In the genomic region with DNA sequence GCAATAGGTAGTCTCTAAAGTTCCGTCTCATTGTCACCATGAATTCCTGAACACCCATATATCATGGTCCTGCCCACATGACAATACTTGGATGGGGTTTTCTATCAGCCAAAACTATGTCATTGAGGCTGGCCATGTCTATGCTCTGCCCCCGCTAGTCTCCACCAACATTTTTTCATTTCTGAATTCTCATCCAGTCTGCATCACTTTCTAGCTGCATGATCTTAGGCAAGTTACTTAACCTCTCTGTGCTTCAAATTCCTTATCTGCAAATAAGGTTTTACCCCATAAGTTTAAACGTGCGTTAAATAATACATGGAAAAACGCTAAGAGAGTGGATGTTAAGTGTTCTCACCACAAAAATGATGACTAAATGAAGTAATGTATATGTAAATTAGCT, we compare ENCODE assay signal across 15 cellular contexts. TPM values are rescaled to one million over a fixed set of nuclear protein-coding genes. Genes with fewer than 3 reads are reported as not detected.
DNase-seq lines count a peak whose midpoint lies in the region; ATAC-seq, FAIRE-seq and TF ChIP-seq lines count a peak whose summit lies in the region.
"Had no signal": no experiment of that assay in that cellular context is flagged by ENCODE, and none has a peak within 500 bp of the region (broad histone marks: within the 10 kb centered on the region; RNA-seq: fewer than 3 reads in every experiment).

No MANE protein-coding gene starts in this region.

- FAIRE-seq in A549 (lab: Jason Lieb, UNC) (peak; percentile 7), K562 (lab: Jason Lieb, UNC) (peak; percentile 56)

- no peaks in the 10 kb centered on the region for H3K27me3 Mint-ChIP-seq in activated CD4-positive, alpha-beta T cell treated with anti-CD3 and anti-CD28 coated beads for 36 hours
- no peaks in the 10 kb centered on the region for H3K27me3 Mint-ChIP-seq in activated CD4-positive, alpha-beta T cell treated with anti-CD3 and anti-CD28 coated beads, Interleukin-2, amount 10 ng/mL, durations not matched to agents 7 days and 5 days

- 82% methylated on average over 5 of the region's 5 CpGs for WGBS in A549 (ENCODE audit: missing lambda C conversion rate)
- 35% methylated on average over 5 of the region's 5 CpGs for WGBS in K562 (ENCODE audit: insufficient coverage, low coverage, missing lambda C conversion rate)

- peak; percentile 34 for ATAC-seq in activated CD4-positive, alpha-beta T cell treated with anti-CD3 and anti-CD28 coated beads for 36 hours
- no peak for ATAC-seq in A549
- ATAC-seq in K562 = no peak; the same call in 2 of the 3 replicates
- no peak for ATAC-seq in HG02884 (IDR thresholded peaks at IDR 0.05; ENCODE audit: unreplicated experiment)

- H3K4me3 ChIP-seq in A549 (no peak overlapping the region), HEK293 (ENCODE audit: low read depth, low read length) (no peak overlapping the region), K562 (no peak overlapping the region)
- H3K4me3 ChIP-seq: BLaER1 had no signal

- H3K4me1 ChIP-seq in A549 = no peaks in the 10 kb centered on the region; the same call in 2 of the 3 replicates
- peaks cover 3% of the 10 kb centered on the region; the same call in 1 of the 2 replicates for H3K4me1 ChIP-seq in HEK293 (ENCODE audit: control insufficient read depth, insufficient read depth, low read length)
- peaks cover 8 to 23% of the 10 kb centered on the region in 2 experiments for H3K4me1 ChIP-seq in K562 (replicated peaks in 1 of 2; ENCODE audit: control insufficient read depth in 2 of 2, insufficient read depth in 2 of 2, low read length in 2 of 2)

- H3K4me1 Mint-ChIP-seq in activated CD4-positive, alpha-beta T cell treated with anti-CD3 and anti-CD28 coated beads for 36 hours = peaks cover 78% of the 10 kb centered on the region
- H3K4me1 Mint-ChIP-seq in activated CD4-positive, alpha-beta T cell treated with anti-CD3 and anti-CD28 coated beads, Interleukin-2, amount 10 ng/mL, durations not matched to agents 7 days and 5 days = peaks cover 62% of the 10 kb centered on the region

- no peaks in the 10 kb centered on the region for H3K9me1 ChIP-seq in K562 (ENCODE audit: control insufficient read depth, insufficient read depth, low read length)

- TF ChIP-seq EP300 in A549 (IDR thresholded peaks at IDR 0.05) (no peak), K562 (IDR thresholded peaks at IDR 0.05; ENCODE audit: low read length) (no peak)

- in situ Hi-C loops in K562 (cut with MboI) = loop anchor here (5.0 kb wide), 1 partner anchor 233 kb away; no protein-coding TSS in a partner anchor

- no peaks in the 10 kb centered on the region for H3K27me3 ChIP-seq in K562 (ENCODE audit: control insufficient read depth in 2 of 2, insufficient read depth in 2 of 2, low read length in 2 of 2)
- H3K27me3 ChIP-seq: BLaER1 had no signal

- intact Hi-C loops in activated CD4-positive, alpha-beta T cell treated with anti-CD3 and anti-CD28 coated beads for 36 hours (cut with DNase I, micrococcal nuclease) = no loop called here
- intact Hi-C loops in K562 (cut with micrococcal nuclease) = no loop called here

- H2AFZ ChIP-seq in K562 (ENCODE audit: low read depth, low read length) = no peak overlapping the region

- no peak for TF ChIP-seq RAD21 in A549 (conservative IDR thresholded peaks at IDR 0.05 in 1 of 2, IDR thresholded peaks at IDR 0.05 in 1 of 2)
- no peak for TF ChIP-seq RAD21 in K562 (CRISPR knock-in tag; conservative IDR thresholded peaks at IDR 0.05 in 1 of 2, IDR thresholded peaks at IDR 0.05 in 1 of 2)

- peak overlapping the region; percentile 23 for H3K27ac Mint-ChIP-seq in activated CD4-positive, alpha-beta T cell treated with anti-CD3 and anti-CD28 coated beads for 36 hours
- H3K27ac Mint-ChIP-seq in activated CD4-positive, alpha-beta T cell treated with anti-CD3 and anti-CD28 coated beads, Interleukin-2, amount 10 ng/mL, durations not matched to agents 7 days and 5 days = no peak overlapping the region

- H3K9me3 ChIP-seq in A549 = no peaks in the 10 kb centered on the region
- no peaks in the 10 kb centered on the region for H3K9me3 ChIP-seq in HEK293 (ENCODE audit: control insufficient read depth, insufficient read depth, low read depth, low read length)
- H3K9me3 ChIP-seq in K562 (replicated peaks; ENCODE audit: control insufficient read depth, insufficient read depth, low read depth, low read length) = peaks cover 4% of the 10 kb centered on the region; the same call in 1 of the 2 replicates
- H3K9me3 ChIP-seq: BLaER1 had no signal

- no peak for TF ChIP-seq POLR2A in A549 (IDR thresholded peaks at IDR 0.05; ENCODE audit: low read length)
- TF ChIP-seq POLR2A in K562 (conservative IDR thresholded peaks at IDR 0.05) = no peak

- no peak overlapping the region for H3K4me2 ChIP-seq in A549
- no peak overlapping the region for H3K4me2 ChIP-seq in K562 (ENCODE audit: insufficient read depth, low read length)
- H3K4me2 ChIP-seq: BLaER1 had no signal

- CTCF ChIA-PET in activated CD4-positive, alpha-beta T cell treated with anti-CD3 and anti-CD28 coated beads for 36 hours (lab: Charles Lee) = interaction anchor here (1.5 to 2.5 kb wide), 3 partner anchors 41 to 70 kb away, joined by 4 to 9 read pairs (median 7); no protein-coding TSS in a partner anchor
- CTCF ChIA-PET in activated CD4-positive, alpha-beta T cell treated with anti-CD3 and anti-CD28 coated beads, Interleukin-2, amount 10 ng/mL, durations not matched to agents 7 days and 5 days (lab: Charles Lee) = interaction anchor here (1.2 kb wide), 1 partner anchor 13 kb away, joined by 4 read pairs; no protein-coding TSS in a partner anchor
- CTCF ChIA-PET in A549 (lab: Yijun Ruan, JAX) = interaction anchor here (1.1 to 1.2 kb wide), 2 partner anchors 8 to 227 kb away, joined by 3 read pairs; partner anchors contain the start of gene DAPK2
- CTCF ChIA-PET in HEK293 (lab: Yijun Ruan, JAX) = no interaction called here
- CTCF ChIA-PET in K562 (lab: Yijun Ruan, JAX; ENCODE audit: low intra/inter-chr PET ratio) = no interaction called here

- no peaks in the 10 kb centered on the region for H3K36me3 Mint-ChIP-seq in activated CD4-positive, alpha-beta T cell treated with anti-CD3 and anti-CD28 coated beads for 36 hours (ENCODE audit: low read depth)
- H3K36me3 Mint-ChIP-seq in activated CD4-positive, alpha-beta T cell treated with anti-CD3 and anti-CD28 coated beads, Interleukin-2, amount 10 ng/mL, durations not matched to agents 7 days and 5 days (ENCODE audit: low read depth) = peaks cover 5% of the 10 kb centered on the region

- no peaks in the 10 kb centered on the region for H3K36me3 ChIP-seq in HEK293 (ENCODE audit: control insufficient read depth in 2 of 2, insufficient read depth in 1 of 2, low read length in 2 of 2)
- H3K36me3 ChIP-seq in K562 (ENCODE audit: control insufficient read depth, insufficient read depth, low read length) = 0 out of 3 replicates have a peak, but pooled peaks cover 5% of the 10 kb centered on the region
- H3K36me3 ChIP-seq: BLaER1 had no signal

- H3K27ac ChIP-seq in A549 (no peak overlapping the region), HEK293 (ENCODE audit: extremely low read depth, low read depth, low read length) (no peak overlapping the region), K562 (ENCODE audit: extremely low read depth, low read depth, low read length) (peak overlapping the region; percentile 58; the same call in 1 of the 3 replicates)
- H3K27ac ChIP-seq: 22Rv1, BLaER1 had no signal

- no peaks in the 10 kb centered on the region; the same call in 1 of the 2 replicates for H4K20me1 ChIP-seq in K562 (replicated peaks; ENCODE audit: control insufficient read depth, insufficient read depth, low read length)

- H3K4me3 Mint-ChIP-seq in activated CD4-positive, alpha-beta T cell treated with anti-CD3 and anti-CD28 coated beads for 36 hours = no peak overlapping the region
- no peak overlapping the region for H3K4me3 Mint-ChIP-seq in activated CD4-positive, alpha-beta T cell treated with anti-CD3 and anti-CD28 coated beads, Interleukin-2, amount 10 ng/mL, durations not matched to agents 7 days and 5 days

- DNase-seq in activated CD4-positive, alpha-beta T cell treated with anti-CD3 and anti-CD28 coated beads for 36 hours = no peak
- DNase-seq in activated CD4-positive, alpha-beta T cell treated with anti-CD3 and anti-CD28 coated beads, Interleukin-2, amount 10 ng/mL, durations not matched to agents 7 days and 5 days = no peak
- no peak for DNase-seq in A549 (ENCODE audit: low read depth in 1 of 2, low spot score in 1 of 2)
- DNase-seq in K562 (ENCODE audit: extremely low read depth in 1 of 4, low spot score in 3 of 4) = no peak
- no peak for DNase-seq in NCI-H2171 (lab: John Stamatoyannopoulos, UW)
- no peak for DNase-seq in NOMO-1 treated with dmso at 0.1 percent for 144 hours (lab: John Stamatoyannopoulos, UW; ENCODE audit: unreplicated experiment)
- DNase-seq: AML-193, Calu3, DMS 273 treated with DMSO at 0.1 percent for 48 hours, GOT3, HCEC 1CT had no signal

- no peak overlapping the region for H3K9ac ChIP-seq in K562 (ENCODE audit: insufficient read depth in 1 of 2, low read depth in 2 of 2, low read length in 2 of 2)
- H3K9ac ChIP-seq: BLaER1 had no signal

- peaks cover 97% of the 10 kb centered on the region for H3K79me2 ChIP-seq in K562 (ENCODE audit: control insufficient read depth, insufficient read depth, low read length)

- TF ChIP-seq CTCF in A549 (IDR thresholded peaks at IDR 0.05) = no peak
- TF ChIP-seq CTCF in HEK293 (tag by site-specific recombination; IDR thresholded peaks at IDR 0.05) = no peak
- no peak for TF ChIP-seq CTCF in K562 (IDR thresholded peaks at IDR 0.05 in 2 of 3, conservative IDR thresholded peaks at IDR 0.05 in 1 of 3; ENCODE audit: insufficient read depth in 2 of 3, low read depth in 1 of 3, low read length in 3 of 3)

- H3K9me3 Mint-ChIP-seq in activated CD4-positive, alpha-beta T cell treated with anti-CD3 and anti-CD28 coated beads for 36 hours (ENCODE audit: low read depth) = no peaks in the 10 kb centered on the region
- H3K9me3 Mint-ChIP-seq in activated CD4-positive, alpha-beta T cell treated with anti-CD3 and anti-CD28 coated beads, Interleukin-2, amount 10 ng/mL, durations not matched to agents 7 days and 5 days = no peaks in the 10 kb centered on the region

- POLR2A ChIA-PET in activated CD4-positive, alpha-beta T cell treated with anti-CD3 and anti-CD28 coated beads for 36 hours (lab: Charles Lee) = interaction anchor here (0.5 kb wide), 1 partner anchor 304 kb away, joined by 3 read pairs; no protein-coding TSS in a partner anchor
- POLR2A ChIA-PET in activated CD4-positive, alpha-beta T cell treated with anti-CD3 and anti-CD28 coated beads, Interleukin-2, amount 10 ng/mL, durations not matched to agents 7 days and 5 days (lab: Charles Lee) = no interaction called here
- POLR2A ChIA-PET in A549 (lab: Yijun Ruan, JAX) (no interaction called here), HEK293 (lab: Yijun Ruan, JAX) (no interaction called here), K562 (lab: Yijun Ruan, JAX) (interaction anchor here (1.0 to 3.9 kb wide), 5 partner anchors 10 to 23 kb away, joined by 3 to 25 read pairs (median 11); partner anchors contain the start of gene HERC1)

- no TSS peak for BruUV-seq in K562 (replicated peaks; lab: Mats Ljungman, UMichigan)

RNA-seq across cellular contexts. Expression of gene HERC1, which starts 14.1 kb away (rescaled TPM):
- total RNA-seq in activated CD4-positive, alpha-beta T cell treated with anti-CD3 and anti-CD28 coated beads for 36 hours = 10 to 100 TPM; 62.8 to 66.0 TPM
- total RNA-seq in activated CD4-positive, alpha-beta T cell treated with anti-CD3 and anti-CD28 coated beads, Interleukin-2, amount 10 ng/mL, durations not matched to agents 7 days and 5 days = 100 to 1,000 TPM; 100 to 105 TPM
- polyA plus RNA-seq in A549 (2011; rRNA removed) (24.1 and 34.1 TPM in 2 replicates), A549 (2017; fragmentation: RNase III; extraction: RNeasy Plus Mini Kit Qiagen cat#74134 plus additional on column Dnase treatment) (11.4 to 13.5 TPM (median 12.2 TPM) in 3 replicates), K562 (2011; rRNA removed) (43.9 and 48.3 TPM in 2 replicates), K562 (2014; fragmentation: Illumina TruSeq; extraction: Trizol) (79.0 and 89.9 TPM in 2 replicates), K562 (2014; fragmentation: Nextera tagmentation; extraction: Ambion mirVana) (10 to 100 TPM; 24.5 to 42.4 TPM), K562 (2014; rRNA removed) (70.7 and 83.4 TPM in 2 replicates)
- 14.1 and 17.5 TPM in 2 replicates for polyA plus RNA-seq in A549 (2012; cell fraction: cytosol; rRNA removed)
- polyA plus RNA-seq in A549 (2012; cell fraction: nucleus; rRNA removed) = 48.5 and 62.4 TPM in 2 replicates
- 83.5 and 87.4 TPM in 2 replicates for polyA minus RNA-seq in A549 (2011; rRNA and poly(A)+ RNA removed)
- 151 and 399 TPM in 2 replicates for total RNA-seq in K562 (2011; cell fraction: chromatin; rRNA removed; ENCODE audit: low replicate concordance)
- total RNA-seq in K562 (2011; cell fraction: nucleolus; rRNA removed) = 94.9 and 123 TPM in 2 replicates
- total RNA-seq in K562 (2011; cell fraction: nucleoplasm; rRNA removed) = 139 and 141 TPM in 2 replicates
- total RNA-seq in K562 (2014; rRNA removed) (91.9 and 93.1 TPM in 2 replicates), K562 (2014; rRNA removed; fragmentation: Illumina TruSeq; extraction: Trizol) (79.2 and 88.1 TPM in 2 replicates), K562 (2015; rRNA removed; fragmentation: Illumina TruSeq; extraction: Trizol) (90.4 and 92.6 TPM in 2 replicates), K562 (2021) (103 and 108 TPM in 2 replicates)
- 46.7 and 50.5 TPM in 2 replicates for polyA plus RNA-seq in K562 (2011; cell fraction: cytosol; rRNA removed)
- 125 and 130 TPM in 2 replicates for polyA plus RNA-seq in K562 (2011; cell fraction: nucleus; rRNA removed)
- polyA plus RNA-seq in K562 (2012) = 68.9 and 92.0 TPM in 2 replicates
- polyA minus RNA-seq in K562 (2011; rRNA and poly(A)+ RNA removed) = 115 and 136 TPM in 2 replicates
- 56.8 and 74.4 TPM in 2 replicates for polyA minus RNA-seq in K562 (2011; cell fraction: cytosol; rRNA and poly(A)+ RNA removed)
- polyA minus RNA-seq in K562 (2011; cell fraction: nucleus; rRNA and poly(A)+ RNA removed) = 75.0 and 142 TPM in 2 replicates

Comparison
In these comparisons a context has a peak if more than half of its experiments do, and no peak if none do; other contexts are left out.
1. POLR2A ChIA-PET loops: an anchor here in activated CD4-positive, alpha-beta T cell treated with anti-CD3 and anti-CD28 coated beads for 36 hours (0.5 kb wide) and K562 (1.0 to 3.9 kb wide); none called in activated CD4-positive, alpha-beta T cell treated with anti-CD3 and anti-CD28 coated beads, Interleukin-2, amount 10 ng/mL, durations not matched to agents 7 days and 5 days, A549 and HEK293.
2. CTCF ChIA-PET loops: an anchor here in activated CD4-positive, alpha-beta T cell treated with anti-CD3 and anti-CD28 coated beads for 36 hours (1.5 to 2.5 kb wide), activated CD4-positive, alpha-beta T cell treated with anti-CD3 and anti-CD28 coated beads, Interleukin-2, amount 10 ng/mL, durations not matched to agents 7 days and 5 days (1.2 kb wide) and A549 (1.1 to 1.2 kb wide); none called in HEK293 and K562.